In genomic region chr9:121771418-121771817, GRCh38 we compare ENCODE assay signal across 18 cellular contexts.
DNase-seq lines count a peak whose midpoint lies in the region; TF ChIP-seq lines count a peak whose summit lies in the region.
"Had no signal": no experiment of that assay in that cellular context is flagged by ENCODE, and none has a peak within 500 bp of the region (broad histone marks: within the 10 kb centered on the region; RNA-seq: fewer than 3 reads in every experiment).

No MANE protein-coding gene starts in this region.

- H2AFZ ChIP-seq in SK-N-SH (ENCODE audit: low read depth) (no peak overlapping the region), osteoblast (ENCODE audit: low read length) (peak overlapping the region; percentile 14)
- H2AFZ ChIP-seq: neural progenitor cell had no signal

- TF ChIP-seq CTCF in SK-N-SH (IDR thresholded peaks at IDR 0.05) (no peak), fibroblast of pulmonary artery (IDR thresholded peaks at IDR 0.05; ENCODE audit: low read length, missing control alignments) (no peak), osteoblast (IDR thresholded peaks at IDR 0.05; ENCODE audit: extremely low read depth, low read depth, low read length) (no peak), tibial artery (IDR thresholded peaks at IDR 0.05) (no peak)

- H3F3A ChIP-seq in SK-N-SH (replicated peaks; ENCODE audit: insufficient read depth): peaks cover 18% of the 10 kb centered on the region

- POLR2A ChIA-PET in SK-N-SH (lab: Yijun Ruan, JAX): no interaction called here

- peak overlapping the region; percentile 53 for H3K9ac ChIP-seq in SK-N-SH
- H3K9ac ChIP-seq: neural progenitor cell had no signal

- H3K9me2 ChIP-seq in SK-N-SH: no peaks in the 10 kb centered on the region

- peaks cover 37 to 65% of the 10 kb centered on the region in 2 experiments for H3K36me3 ChIP-seq in SK-N-SH (replicated peaks in 1 of 2; ENCODE audit: control insufficient read depth in 1 of 2, insufficient read depth in 2 of 2, low read length in 1 of 2)
- H3K36me3 ChIP-seq in osteoblast (ENCODE audit: insufficient read depth, low read length): peaks cover 12% of the 10 kb centered on the region
- peaks cover 61 to 100% (median 93%) of the 10 kb centered on the region in 3 donors for H3K36me3 ChIP-seq in tibial artery
- H3K36me3 ChIP-seq in H7 (replicated peaks; ENCODE audit: control insufficient read depth, insufficient read depth, low read length): peaks cover 19% of the 10 kb centered on the region
- H3K36me3 ChIP-seq: neural progenitor cell had no signal

- H3K79me2 ChIP-seq in SK-N-SH (ENCODE audit: insufficient read depth) (no peaks in the 10 kb centered on the region), osteoblast (ENCODE audit: insufficient read depth, low read length) (no peaks in the 10 kb centered on the region)

- H3K27me3 ChIP-seq in SK-N-SH (ENCODE audit: insufficient read depth) (no peaks in the 10 kb centered on the region), osteoblast (ENCODE audit: insufficient read depth, low read length) (no peaks in the 10 kb centered on the region), tibial artery (no peaks in the 10 kb centered on the region), H7 (ENCODE audit: control insufficient read depth, insufficient read depth, low read length) (no peaks in the 10 kb centered on the region)
- H3K27me3 ChIP-seq: BE2C, neural progenitor cell had no signal

- no peaks in the 10 kb centered on the region for H4K20me1 ChIP-seq in SK-N-SH (ENCODE audit: insufficient read depth)
- H4K20me1 ChIP-seq in osteoblast (ENCODE audit: insufficient read depth, low read length): no peaks in the 10 kb centered on the region

- H3K9me3 ChIP-seq in SK-N-SH (no peaks in the 10 kb centered on the region), osteoblast (ENCODE audit: low read depth, low read length) (no peaks in the 10 kb centered on the region), tibial artery (no peaks in the 10 kb centered on the region)
- H3K9me3 ChIP-seq: BE2C had no signal

- no peak for TF ChIP-seq RAD21 in SK-N-SH (IDR thresholded peaks at IDR 0.05; ENCODE audit: low read length)

- peaks cover 0 to 25% of the 10 kb centered on the region in 2 experiments; a peak in 2 of 4 replicates for H3K4me1 ChIP-seq in SK-N-SH (ENCODE audit: control insufficient read depth in 1 of 2, insufficient read depth in 2 of 2, low read depth in 1 of 2, low read length in 1 of 2)
- H3K4me1 ChIP-seq in osteoblast (ENCODE audit: insufficient read depth, low read length): peaks cover 26% of the 10 kb centered on the region
- peaks cover 0 to 63% (median 42%) of the 10 kb centered on the region in 4 donors for H3K4me1 ChIP-seq in tibial artery
- H3K4me1 ChIP-seq: BE2C, neural progenitor cell had no signal

- TF ChIP-seq EP300 in SK-N-SH (IDR thresholded peaks at IDR 0.05; ENCODE audit: borderline replicate concordance in 1 of 2, low read depth in 1 of 2, low read length in 1 of 2): no peak

- H3K4me2 ChIP-seq in SK-N-SH: peak overlapping the region; percentile 31
- H3K4me2 ChIP-seq in osteoblast (ENCODE audit: insufficient read depth, low read length): peak overlapping the region; percentile 38
- H3K4me2 ChIP-seq: neural progenitor cell had no signal

- CTCF ChIA-PET in SK-N-SH (lab: Yijun Ruan, JAX): no interaction called here

- H3K4me3 ChIP-seq in SK-N-SH (ENCODE audit: low read depth in 2 of 2, low read length in 1 of 2): no peak overlapping the region
- H3K4me3 ChIP-seq in fibroblast of pulmonary artery (replicated peaks; ENCODE audit: low read depth, low read length): no peak overlapping the region
- no peak overlapping the region for H3K4me3 ChIP-seq in osteoblast (ENCODE audit: insufficient read depth, low read length)
- no peak overlapping the region for H3K4me3 ChIP-seq in tibial artery
- H3K4me3 ChIP-seq in H7 (ENCODE audit: insufficient read depth, low read depth, low read length): no peak overlapping the region
- H3K4me3 ChIP-seq: neural progenitor cell, skin epidermis had no signal

- WGBS in SK-N-SH (ENCODE audit: low lambda C conversion rate): 86% methylated on average over 2 of the region's 5 CpGs

- intact Hi-C loops in tibial artery (cut with DNase I; ENCODE audit: low total_unique reads): loop anchor here (10.0 kb wide), 1 partner anchor 167 kb away; no protein-coding TSS in a partner anchor

- no peak for DNase-seq in SK-N-SH
- DNase-seq in fibroblast of pulmonary artery (ENCODE audit: low read depth): peak; percentile 15
- DNase-seq in osteoblast (ENCODE audit: insufficient read length, low spot score, missing footprints): peak; percentile 94
- DNase-seq in tibial artery: peak in 1 of 2 donors; percentile 70
- no peak for DNase-seq in H7
- DNase-seq in DMS79 treated with DMSO at 0.1 percent for 48 hours (lab: John Stamatoyannopoulos, UW): no peak
- no peak for DNase-seq in NCI-H146 treated with DMSO at 0.1 percent for 48 hours (lab: John Stamatoyannopoulos, UW; ENCODE audit: unreplicated experiment)
- DNase-seq: activated CD4-positive, alpha-beta T cell treated with anti-CD3 and anti-CD28 coated beads, Interleukin-2, amount 10 ng/mL, durations not matched to agents 7 days and 5 days; activated naive CD8-positive, alpha-beta T cell treated with anti-CD3 and anti-CD28 coated beads for 36 hours; BE2C; central memory CD4-positive, alpha-beta T cell; DMS 273 treated with DMSO at 0.1 percent for 48 hours; KG1; NCI-H1092 treated with DMSO at 0.1 percent for 48 hours; SHP77; T-helper 9 cell had no signal

- H3K27ac ChIP-seq in SK-N-SH (ENCODE audit: low read depth in 2 of 2, low read length in 1 of 2): peak overlapping the region in 1 of 2 experiments; percentile 81; a peak in 2 of 4 replicates
- peak overlapping the region; percentile 58 for H3K27ac ChIP-seq in osteoblast (ENCODE audit: low read depth, low read length)
- peak overlapping the region; percentile 78 to 80 for H3K27ac ChIP-seq in tibial artery
- H3K27ac ChIP-seq: neural progenitor cell had no signal

TF ChIP-seq in SK-N-SH, 30 proteins besides CTCF, POLR2A, EP300 and RAD21:
- no peak for TF ChIP-seq GATA2 (CRISPR knock-in tag; IDR thresholded peaks at IDR 0.05)
- TF ChIP-seq ELF1 (IDR thresholded peaks at IDR 0.05): no peak

Comparison
In these comparisons a context has a peak if more than half of its experiments do, and no peak if none do; other contexts are left out.
1. DNase-seq: peak in fibroblast of pulmonary artery (single experiment) and osteoblast (single experiment); none in SK-N-SH (single experiment), H7 (single experiment), DMS79 treated with DMSO at 0.1 percent for 48 hours (single experiment) and NCI-H146 treated with DMSO at 0.1 percent for 48 hours (single experiment).